In genomic region chr2:108910541-108911396, GRCh38 we compare ENCODE assay signal across 27 cellular contexts.
DNase-seq lines count a peak whose midpoint lies in the region; ATAC-seq and TF ChIP-seq lines count a peak whose summit lies in the region.
"Had no signal": no experiment of that assay in that cellular context is flagged by ENCODE, and none has a peak within 500 bp of the region (broad histone marks: within the 10 kb centered on the region; RNA-seq: fewer than 3 reads in every experiment).

No MANE protein-coding gene starts in this region.

- peaks cover 9% of the 10 kb centered on the region for H3K27me3 Mint-ChIP-seq in central memory CD8-positive, alpha-beta T cell
- peaks cover 9 to 12% of the 10 kb centered on the region in 2 donors for H3K27me3 Mint-ChIP-seq in effector memory CD8-positive, alpha-beta T cell
- H3K27me3 Mint-ChIP-seq: stimulated activated memory B cell treated with anti-CD40 and anti-IgM and Interleukin-4, amounts not matched to agents 10 μg/mL and 1 μg/mL and 100 μg/mL, for 72 hours had no signal

- H3K36me3 ChIP-seq in left ventricle myocardium inferior (no peaks in the 10 kb centered on the region), mucosa of descending colon (ENCODE audit: low read depth) (no peaks in the 10 kb centered on the region), vagina (no peaks in the 10 kb centered on the region)
- H3K36me3 ChIP-seq: BLaER1 treated with 17β-estradiol and CSF1 and Interleukin-3, amounts not matched to agents 10 nM and 100 nM; colonic mucosa; Peyer's patch had no signal

- TF ChIP-seq CTCF in left ventricle myocardium inferior (IDR thresholded peaks at IDR 0.05; ENCODE audit: borderline replicate concordance) = no peak
- TF ChIP-seq CTCF in mucosa of descending colon (IDR thresholded peaks at IDR 0.05) = no peak
- no peak for TF ChIP-seq CTCF in vagina (IDR thresholded peaks at IDR 0.05)
- no peak for TF ChIP-seq CTCF in omental fat pad (IDR thresholded peaks at IDR 0.05)

- TF ChIP-seq POLR2A in vagina (IDR thresholded peaks at IDR 0.05) = no peak

- H3K4me3 ChIP-seq in left ventricle myocardium inferior (no peak overlapping the region), mucosa of descending colon (no peak overlapping the region), vagina (no peak overlapping the region)
- H3K4me3 ChIP-seq: BLaER1 treated with 17β-estradiol and CSF1 and Interleukin-3, amounts not matched to agents 10 nM and 100 nM; colonic mucosa; GM12878; Peyer's patch had no signal

- no peaks in the 10 kb centered on the region for H3K9me3 Mint-ChIP-seq in central memory CD8-positive, alpha-beta T cell
- no peaks in the 10 kb centered on the region for H3K9me3 Mint-ChIP-seq in effector memory CD8-positive, alpha-beta T cell
- H3K9me3 Mint-ChIP-seq: activated B cell treated with CpG ODN at 0.5 μM for 24 hours; activated naive CD4-positive, alpha-beta T cell treated with anti-CD3 and anti-CD28 coated beads, Interleukin-2, amount 10 ng/mL, durations not matched to agents 7 days and 5 days; activated T-cell treated with anti-CD3 and anti-CD28 coated beads, Interleukin-2, amount 50 U/mL, for 4 hours; stimulated activated memory B cell treated with anti-CD40 and anti-IgM and Interleukin-4, amounts not matched to agents 10 μg/mL and 1 μg/mL and 100 μg/mL, for 72 hours had no signal

- H3K27ac ChIP-seq in left ventricle myocardium inferior (replicated peaks) = no peak overlapping the region
- H3K27ac ChIP-seq in vagina = no peak overlapping the region
- H3K27ac ChIP-seq: BLaER1 treated with 17β-estradiol and CSF1 and Interleukin-3, amounts not matched to agents 10 nM and 100 nM; colonic mucosa; Peyer's patch had no signal

- H3K4me3 Mint-ChIP-seq in central memory CD8-positive, alpha-beta T cell = no peak overlapping the region
- H3K4me3 Mint-ChIP-seq in effector memory CD8-positive, alpha-beta T cell = no peak overlapping the region
- H3K4me3 Mint-ChIP-seq: activated B cell treated with CpG ODN at 0.5 μM for 24 hours; activated naive CD4-positive, alpha-beta T cell treated with anti-CD3 and anti-CD28 coated beads, Interleukin-2, amount 10 ng/mL, durations not matched to agents 7 days and 5 days; activated T-cell treated with anti-CD3 and anti-CD28 coated beads, Interleukin-2, amount 50 U/mL, for 4 hours; stimulated activated memory B cell treated with anti-CD40 and anti-IgM and Interleukin-4, amounts not matched to agents 10 μg/mL and 1 μg/mL and 100 μg/mL, for 72 hours had no signal

- no peak for DNase-seq in Right ventricle myocardium superior
- no peak for DNase-seq in left ventricle myocardium inferior
- peak; percentile 2 for DNase-seq in central memory CD8-positive, alpha-beta T cell (ENCODE audit: low spot score in 2 of 2)
- peak in 2 of 3 donors; percentile 0 to 18 for DNase-seq in mucosa of descending colon
- DNase-seq in vagina (ENCODE audit: extremely low spot score in 2 of 2) = peak; percentile 52 to 87
- DNase-seq in effector memory CD8-positive, alpha-beta T cell = no peak
- DNase-seq in omental fat pad (ENCODE audit: low spot score) = no peak
- DNase-seq: activated B cell treated with CpG ODN at 0.5 μM for 24 hours; activated CD4-positive, alpha-beta T cell treated with anti-CD3 and anti-CD28 coated beads, Interleukin-2, amount 50 U/mL, for 48 hours; activated naive CD4-positive, alpha-beta T cell treated with anti-CD3 and anti-CD28 coated beads, Interleukin-2, amount 10 ng/mL, durations not matched to agents 7 days and 5 days; activated T-cell treated with anti-CD3 and anti-CD28 coated beads, Interleukin-2, amount 50 U/mL, for 4 hours; amniotic stem cell; colonic mucosa; COR-L47; GOT3; kidney; mammary epithelial cell; NCI-H1694; NCI-H2171; NCI-H524; small intestine; stimulated activated CD4-positive, alpha-beta T cell treated with anti-CD3 and anti-CD28 coated beads, Interleukin-2, amount 100 ng/mL, for 24 hours had no signal

- H3K27me3 ChIP-seq in left ventricle myocardium inferior (ENCODE audit: low read depth) (peaks cover 9% of the 10 kb centered on the region), vagina (no peaks in the 10 kb centered on the region)
- H3K27me3 ChIP-seq: BLaER1 treated with 17β-estradiol and CSF1 and Interleukin-3, amounts not matched to agents 10 nM and 100 nM; colonic mucosa; Peyer's patch had no signal

- no peaks in the 10 kb centered on the region for H3K9me3 ChIP-seq in left ventricle myocardium inferior (replicated peaks)
- H3K9me3 ChIP-seq in mucosa of descending colon = no peaks in the 10 kb centered on the region
- H3K9me3 ChIP-seq in vagina = no peaks in the 10 kb centered on the region
- H3K9me3 ChIP-seq: BLaER1 treated with 17β-estradiol and CSF1 and Interleukin-3, amounts not matched to agents 10 nM and 100 nM; colonic mucosa; Peyer's patch had no signal

- peak; percentile 24 for ATAC-seq in Right ventricle myocardium superior (ENCODE audit: poor library complexity)
- ATAC-seq in central memory CD8-positive, alpha-beta T cell (replicated peaks; ENCODE audit: extremely low read depth, poor library complexity, severe bottlenecking) = no peak
- no peak for ATAC-seq in mucosa of descending colon
- ATAC-seq in effector memory CD8-positive, alpha-beta T cell (replicated peaks) = no peak
- ATAC-seq in omental fat pad (ENCODE audit: low FRiP score) = no peak
- ATAC-seq in HG02840 (IDR thresholded peaks at IDR 0.05; ENCODE audit: low FRiP score, unreplicated experiment) = no peak
- ATAC-seq: activated T-cell treated with anti-CD3 and anti-CD28 coated beads, Interleukin-2, amount 50 U/mL, for 4 hours; GM12878; stimulated activated memory B cell treated with anti-CD40 and anti-IgM and Interleukin-4, amounts not matched to agents 10 μg/mL and 1 μg/mL and 100 μg/mL, for 72 hours had no signal

- no peak overlapping the region for H3K27ac Mint-ChIP-seq in central memory CD8-positive, alpha-beta T cell (ENCODE audit: low read depth)
- H3K27ac Mint-ChIP-seq in effector memory CD8-positive, alpha-beta T cell = no peak overlapping the region
- H3K27ac Mint-ChIP-seq: activated B cell treated with CpG ODN at 0.5 μM for 24 hours; activated naive CD4-positive, alpha-beta T cell treated with anti-CD3 and anti-CD28 coated beads, Interleukin-2, amount 10 ng/mL, durations not matched to agents 7 days and 5 days; stimulated activated memory B cell treated with anti-CD40 and anti-IgM and Interleukin-4, amounts not matched to agents 10 μg/mL and 1 μg/mL and 100 μg/mL, for 72 hours had no signal

- no peaks in the 10 kb centered on the region for H3K4me1 Mint-ChIP-seq in central memory CD8-positive, alpha-beta T cell
- H3K4me1 Mint-ChIP-seq in effector memory CD8-positive, alpha-beta T cell (ENCODE audit: low read depth in 2 of 2) = no peaks in the 10 kb centered on the region
- H3K4me1 Mint-ChIP-seq: activated B cell treated with CpG ODN at 0.5 μM for 24 hours; stimulated activated memory B cell treated with anti-CD40 and anti-IgM and Interleukin-4, amounts not matched to agents 10 μg/mL and 1 μg/mL and 100 μg/mL, for 72 hours had no signal

- H3K4me1 ChIP-seq in left ventricle myocardium inferior (peaks cover 10% of the 10 kb centered on the region), mucosa of descending colon (ENCODE audit: low read depth) (no peaks in the 10 kb centered on the region), vagina (no peaks in the 10 kb centered on the region)
- H3K4me1 ChIP-seq: colonic mucosa, Peyer's patch had no signal

- intact Hi-C loops in Right ventricle myocardium superior (cut with DNase I) = no loop called here
- intact Hi-C loops in left ventricle myocardium inferior (cut with micrococcal nuclease) = no loop called here
- intact Hi-C loops in mucosa of descending colon (cut with DNase I, micrococcal nuclease) = no loop called here
- intact Hi-C loops in vagina (cut with DNase I) = no loop called here

- H3K36me3 Mint-ChIP-seq in central memory CD8-positive, alpha-beta T cell (ENCODE audit: insufficient read depth) = peaks cover 2% of the 10 kb centered on the region
- H3K36me3 Mint-ChIP-seq in effector memory CD8-positive, alpha-beta T cell (ENCODE audit: insufficient read depth) = no peaks in the 10 kb centered on the region
- H3K36me3 Mint-ChIP-seq: activated naive CD4-positive, alpha-beta T cell treated with anti-CD3 and anti-CD28 coated beads, Interleukin-2, amount 10 ng/mL, durations not matched to agents 7 days and 5 days; stimulated activated memory B cell treated with anti-CD40 and anti-IgM and Interleukin-4, amounts not matched to agents 10 μg/mL and 1 μg/mL and 100 μg/mL, for 72 hours had no signal

Comparison
In these comparisons a context has a peak if more than half of its experiments do, and no peak if none do; other contexts are left out.
1. DNase-seq: peak in central memory CD8-positive, alpha-beta T cell (2 of 2), mucosa of descending colon (2 of 3) and vagina (2 of 2); none in Right ventricle myocardium superior (single experiment), left ventricle myocardium inferior (single experiment), effector memory CD8-positive, alpha-beta T cell (0 of 3) and omental fat pad (single experiment).